Comparison of ENCODE assay signal across 14 cellular contexts in the genomic region with DNA sequence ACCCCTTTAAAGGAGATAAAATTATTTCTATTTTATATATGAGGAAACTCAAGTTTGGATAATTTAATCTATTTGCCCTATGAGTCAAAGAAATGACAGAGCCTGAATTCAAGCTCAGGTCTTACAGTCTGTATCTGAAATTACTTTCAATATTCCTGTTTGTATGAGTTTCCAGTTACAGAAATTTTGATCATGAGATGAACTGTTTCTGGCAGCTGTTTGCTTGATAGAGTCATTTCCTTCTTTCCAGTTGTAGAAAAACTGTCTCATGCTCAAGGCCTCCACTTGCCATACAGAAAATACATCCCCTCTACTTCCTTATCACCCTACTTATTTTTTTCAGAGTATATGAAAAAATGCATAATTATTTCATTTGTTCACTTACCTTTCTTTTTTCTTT.
A peak's percentile ranks its signal among the peaks of the same experiment; 100 is the strongest.
DNase-seq lines count a peak whose midpoint lies in the region; ATAC-seq, FAIRE-seq and TF ChIP-seq lines count a peak whose summit lies in the region.
"Had no signal": no experiment of that assay in that cellular context is flagged by ENCODE, and none has a peak within 500 bp of the region (broad histone marks: within the 10 kb centered on the region; RNA-seq: fewer than 3 reads in every experiment).

No MANE protein-coding gene starts in this region.

- no peaks in the 10 kb centered on the region for H3K9me3 Mint-ChIP-seq in CD4-positive, CD25-positive, alpha-beta regulatory T cell
- no peaks in the 10 kb centered on the region for H3K9me3 Mint-ChIP-seq in memory B cell

- DNase-seq in CD4-positive, CD25-positive, alpha-beta regulatory T cell: no peak
- peak; percentile 60 for DNase-seq in HCEC 1CT
- peak; percentile 48 for DNase-seq in astrocyte of the spinal cord (ENCODE audit: low read depth, low spot score)
- DNase-seq in memory B cell (ENCODE audit: low spot score in 2 of 2): no peak
- DNase-seq in RCC 7860 (ENCODE audit: low spot score): no peak
- no peak for DNase-seq in NCI-H2227 (lab: John Stamatoyannopoulos, UW; ENCODE audit: unreplicated experiment)
- DNase-seq in NCI-H446 (lab: John Stamatoyannopoulos, UW): no peak
- no peak for DNase-seq in frontal cortex (ENCODE audit: low spot score in 2 of 2)
- DNase-seq: body of pancreas, Caco-2, MM.1S, retina, T-helper 2 cell, testis had no signal

- H3K4me1 Mint-ChIP-seq in CD4-positive, CD25-positive, alpha-beta regulatory T cell: peaks cover 34 to 75% (median 42%) of the 10 kb centered on the region in 4 donors
- peaks cover 17% of the 10 kb centered on the region for H3K4me1 Mint-ChIP-seq in memory B cell

- in situ Hi-C loops in astrocyte of the spinal cord (cut with HindIII; ENCODE audit: low sequenced_read_pairs): no loop called here

- no peaks in the 10 kb centered on the region for H3K27me3 Mint-ChIP-seq in CD4-positive, CD25-positive, alpha-beta regulatory T cell
- no peaks in the 10 kb centered on the region for H3K27me3 Mint-ChIP-seq in memory B cell

- no peak for TF ChIP-seq CTCF in astrocyte of the spinal cord (IDR thresholded peaks at IDR 0.05; ENCODE audit: low read depth, low read length)

- no peak for ATAC-seq in CD4-positive, CD25-positive, alpha-beta regulatory T cell (ENCODE audit: low read depth in 2 of 2)
- no peak for ATAC-seq in memory B cell (ENCODE audit: low read depth)
- ATAC-seq: body of pancreas had no signal

- H3K27ac ChIP-seq in CD4-positive, CD25-positive, alpha-beta regulatory T cell (ENCODE audit: insufficient read depth, low read length, poor library complexity, severe bottlenecking): peak overlapping the region; percentile 44
- H3K27ac ChIP-seq: body of pancreas, testis had no signal

- FAIRE-seq in RCC 7860 (lab: Jason Lieb, UNC): no peak
- no peak for FAIRE-seq in frontal cortex (lab: Jason Lieb, UNC)

- H3K36me3 ChIP-seq in CD4-positive, CD25-positive, alpha-beta regulatory T cell (ENCODE audit: control insufficient read depth, insufficient read depth, low read length): peaks cover 91% of the 10 kb centered on the region

- no peaks in the 10 kb centered on the region for H3K27me3 ChIP-seq in CD4-positive, CD25-positive, alpha-beta regulatory T cell (ENCODE audit: control insufficient read depth, insufficient read depth, low read length)
- H3K27me3 ChIP-seq: body of pancreas, testis had no signal

- peak overlapping the region in 2 of 3 donors; percentile 63 to 78 for H3K27ac Mint-ChIP-seq in CD4-positive, CD25-positive, alpha-beta regulatory T cell
- peak overlapping the region; percentile 58 for H3K27ac Mint-ChIP-seq in memory B cell

- peaks cover 28% of the 10 kb centered on the region for H3K4me1 ChIP-seq in CD4-positive, CD25-positive, alpha-beta regulatory T cell (ENCODE audit: control insufficient read depth, insufficient read depth, low read length, poor library complexity, severe bottlenecking)
- H3K4me1 ChIP-seq: Caco-2, testis had no signal

- H3K4me3 Mint-ChIP-seq in CD4-positive, CD25-positive, alpha-beta regulatory T cell: no peak overlapping the region
- no peak overlapping the region for H3K4me3 Mint-ChIP-seq in memory B cell

- H3K4me3 ChIP-seq in CD4-positive, CD25-positive, alpha-beta regulatory T cell (ENCODE audit: low read depth, low read length): no peak overlapping the region
- no peak overlapping the region for H3K4me3 ChIP-seq in astrocyte of the spinal cord (ENCODE audit: low read depth, low read length)
- H3K4me3 ChIP-seq: body of pancreas, testis had no signal

- no peaks in the 10 kb centered on the region for H3K9me3 ChIP-seq in CD4-positive, CD25-positive, alpha-beta regulatory T cell (ENCODE audit: control insufficient read depth in 2 of 2, low read length in 2 of 2)
- H3K9me3 ChIP-seq: body of pancreas, Caco-2, testis had no signal

- H3K36me3 Mint-ChIP-seq in CD4-positive, CD25-positive, alpha-beta regulatory T cell: peaks cover 65% of the 10 kb centered on the region
- H3K36me3 Mint-ChIP-seq in memory B cell: peaks cover 34% of the 10 kb centered on the region

Comparison
In these comparisons a context has a peak if more than half of its experiments do, and no peak if none do; other contexts are left out.
1. DNase-seq: peak in HCEC 1CT (single experiment) and astrocyte of the spinal cord (single experiment); none in CD4-positive, CD25-positive, alpha-beta regulatory T cell (0 of 3), memory B cell (0 of 2), RCC 7860 (single experiment), NCI-H2227 (single experiment), NCI-H446 (0 of 2) and frontal cortex (0 of 2).